16 cellular contexts compared by ENCODE assay signal in genomic region chr4:157265281-157265680, GRCh38. TPM values are rescaled to one million over a fixed set of nuclear protein-coding genes. Genes with fewer than 3 reads are reported as not detected.
DNase-seq lines count a peak whose midpoint lies in the region; ATAC-seq and TF ChIP-seq lines count a peak whose summit lies in the region.
"Had no signal": no experiment of that assay in that cellular context is flagged by ENCODE, and none has a peak within 500 bp of the region (broad histone marks: within the 10 kb centered on the region; RNA-seq: fewer than 3 reads in every experiment).

No MANE protein-coding gene starts in this region.

- H3K36me3 Mint-ChIP-seq in WTC11, result peaks cover 3% of the 10 kb centered on the region; the same call in 1 of the 2 replicates
- peaks cover 0 to 2% (median 0%) of the 10 kb centered on the region in 3 donors for H3K36me3 Mint-ChIP-seq in CD8-positive, alpha-beta memory T cell
- H3K36me3 Mint-ChIP-seq: activated CD4-positive, alpha-beta memory T cell treated with anti-CD3 and anti-CD28 coated beads for 36 hours had no signal

- H3K9me3 Mint-ChIP-seq in WTC11, result peaks cover 11% of the 10 kb centered on the region
- H3K9me3 Mint-ChIP-seq in CD8-positive, alpha-beta memory T cell, result peaks cover 5 to 27% (median 19%) of the 10 kb centered on the region in 5 donors

- TF ChIP-seq CTCF in WTC11 (IDR thresholded peaks at IDR 0.05), result no peak

- POLR2A ChIA-PET in WTC11 (lab: Charles Lee), result no interaction called here
- POLR2A ChIA-PET in CD8-positive, alpha-beta memory T cell (lab: Charles Lee), result no interaction called here

- H3K4me1 ChIP-seq in CD8-positive, alpha-beta memory T cell (ENCODE audit: insufficient read depth, low read length), result no peaks in the 10 kb centered on the region
- H3K4me1 ChIP-seq: prostate gland had no signal

- ATAC-seq in WTC11, result peak; percentile 75
- ATAC-seq in Right ventricle myocardium inferior, result no peak

- peaks cover 8% of the 10 kb centered on the region for H3K4me1 Mint-ChIP-seq in WTC11
- no peaks in the 10 kb centered on the region for H3K4me1 Mint-ChIP-seq in CD8-positive, alpha-beta memory T cell

- no peaks in the 10 kb centered on the region; the same call in 1 of the 2 replicates for H3K27me3 Mint-ChIP-seq in WTC11 (ENCODE audit: low read depth)
- no peaks in the 10 kb centered on the region for H3K27me3 Mint-ChIP-seq in CD8-positive, alpha-beta memory T cell
- H3K27me3 Mint-ChIP-seq: activated CD4-positive, alpha-beta memory T cell treated with anti-CD3 and anti-CD28 coated beads for 36 hours had no signal

- peak; percentile 70 for DNase-seq in COR-L47 (lab: John Stamatoyannopoulos, UW)
- peak; percentile 53 for DNase-seq in M059J (ENCODE audit: low read depth)
- DNase-seq in WTC11 (ENCODE audit: low spot score), result peak; percentile 10
- DNase-seq in iPS-NIHi7 (ENCODE audit: extremely low spot score), result peak; percentile 16
- no peak for DNase-seq in CD8-positive, alpha-beta memory T cell
- DNase-seq in Right ventricle myocardium inferior (ENCODE audit: missing footprints), result no peak
- no peak for DNase-seq in cardiac septum (ENCODE audit: low spot score)
- DNase-seq in SKM-1 treated with dmso at 0.1 percent for 144 hours (lab: John Stamatoyannopoulos, UW; ENCODE audit: unreplicated experiment), result no peak
- DNase-seq: activated CD4-positive, alpha-beta memory T cell treated with anti-CD3 and anti-CD28 coated beads for 36 hours; activated naive CD4-positive, alpha-beta T cell treated with anti-CD3 and anti-CD28 coated beads for 36 hours; GF-D8; NCI-H187 treated with DMSO at 0.1 percent for 48 hours had no signal

- no peak overlapping the region for H3K4me3 Mint-ChIP-seq in WTC11
- no peak overlapping the region for H3K4me3 Mint-ChIP-seq in CD8-positive, alpha-beta memory T cell
- H3K4me3 Mint-ChIP-seq: activated CD4-positive, alpha-beta memory T cell treated with anti-CD3 and anti-CD28 coated beads for 36 hours; activated naive CD4-positive, alpha-beta T cell treated with anti-CD3 and anti-CD28 coated beads for 36 hours had no signal

- H3K9me3 ChIP-seq in CD8-positive, alpha-beta memory T cell (ENCODE audit: low read length), result no peaks in the 10 kb centered on the region
- H3K9me3 ChIP-seq: prostate gland had no signal

- H3K27ac Mint-ChIP-seq in WTC11, result no peak overlapping the region
- no peak overlapping the region for H3K27ac Mint-ChIP-seq in CD8-positive, alpha-beta memory T cell
- H3K27ac Mint-ChIP-seq: activated CD4-positive, alpha-beta memory T cell treated with anti-CD3 and anti-CD28 coated beads for 36 hours; activated naive CD4-positive, alpha-beta T cell treated with anti-CD3 and anti-CD28 coated beads for 36 hours had no signal

- H3K36me3 ChIP-seq in CD8-positive, alpha-beta memory T cell (ENCODE audit: insufficient read depth, low read length), result no peaks in the 10 kb centered on the region
- H3K36me3 ChIP-seq: prostate gland had no signal

- CTCF ChIA-PET in WTC11 (lab: Charles Lee), result no interaction called here
- CTCF ChIA-PET in CD8-positive, alpha-beta memory T cell (lab: Charles Lee), result no interaction called here

- intact Hi-C loops in Right ventricle myocardium inferior (cut with DNase I) (no loop called here), cardiac septum (cut with DNase I) (no loop called here)

- H3K27me3 ChIP-seq in CD8-positive, alpha-beta memory T cell (ENCODE audit: insufficient read depth, low read length, poor library complexity, severe bottlenecking), result no peaks in the 10 kb centered on the region
- H3K27me3 ChIP-seq: dorsolateral prefrontal cortex had no signal

- H3K4me3 ChIP-seq in CD8-positive, alpha-beta memory T cell (ENCODE audit: low read length), result no peak overlapping the region
- H3K4me3 ChIP-seq: dorsolateral prefrontal cortex, lung, prostate gland had no signal

- no peak overlapping the region for H3K27ac ChIP-seq in CD8-positive, alpha-beta memory T cell (ENCODE audit: low read depth, low read length)
- H3K27ac ChIP-seq: dorsolateral prefrontal cortex, prostate gland had no signal

TF ChIP-seq in WTC11, 78 proteins besides CTCF, POLR2A, EP300 and RAD21 (continues in another document):
- TF ChIP-seq TEAD4 (CRISPR knock-in tag; IDR thresholded peaks at IDR 0.05), result no peak
- no peak for TF ChIP-seq NFE2L1 (CRISPR knock-in tag; IDR thresholded peaks at IDR 0.05)
- TF ChIP-seq USF2 (CRISPR knock-in tag; IDR thresholded peaks at IDR 0.05), result peak; percentile 75
- no peak for TF ChIP-seq ZNF423 (CRISPR knock-in tag; IDR thresholded peaks at IDR 0.05)
- TF ChIP-seq ZMAT4 (CRISPR knock-in tag; IDR thresholded peaks at IDR 0.05), result no peak
- no peak for TF ChIP-seq FOXJ3 (CRISPR knock-in tag; IDR thresholded peaks at IDR 0.05; ENCODE audit: borderline replicate concordance)
- TF ChIP-seq NFATC4 (CRISPR knock-in tag; IDR thresholded peaks at IDR 0.05), result no peak
- no peak for TF ChIP-seq AFF4 (CRISPR knock-in tag; IDR thresholded peaks at IDR 0.05; ENCODE audit: borderline replicate concordance)
- TF ChIP-seq, protein P1, sequence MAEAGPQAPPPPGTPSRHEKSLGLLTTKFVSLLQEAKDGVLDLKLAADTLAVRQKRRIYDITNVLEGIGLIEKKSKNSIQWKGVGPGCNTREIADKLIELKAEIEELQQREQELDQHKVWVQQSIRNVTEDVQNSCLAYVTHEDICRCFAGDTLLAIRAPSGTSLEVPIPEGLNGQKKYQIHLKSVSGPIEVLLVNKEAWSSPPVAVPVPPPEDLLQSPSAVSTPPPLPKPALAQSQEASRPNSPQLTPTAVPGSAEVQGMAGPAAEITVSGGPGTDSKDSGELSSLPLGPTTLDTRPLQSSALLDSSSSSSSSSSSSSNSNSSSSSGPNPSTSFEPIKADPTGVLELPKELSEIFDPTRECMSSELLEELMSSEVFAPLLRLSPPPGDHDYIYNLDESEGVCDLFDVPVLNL (CRISPR knock-in tag; IDR thresholded peaks at IDR 0.05; ENCODE audit: borderline replicate concordance, low read depth), result no peak
- TF ChIP-seq, protein P2, sequence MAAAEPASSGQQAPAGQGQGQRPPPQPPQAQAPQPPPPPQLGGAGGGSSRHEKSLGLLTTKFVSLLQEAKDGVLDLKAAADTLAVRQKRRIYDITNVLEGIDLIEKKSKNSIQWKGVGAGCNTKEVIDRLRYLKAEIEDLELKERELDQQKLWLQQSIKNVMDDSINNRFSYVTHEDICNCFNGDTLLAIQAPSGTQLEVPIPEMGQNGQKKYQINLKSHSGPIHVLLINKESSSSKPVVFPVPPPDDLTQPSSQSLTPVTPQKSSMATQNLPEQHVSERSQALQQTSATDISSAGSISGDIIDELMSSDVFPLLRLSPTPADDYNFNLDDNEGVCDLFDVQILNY (CRISPR knock-in tag; IDR thresholded peaks at IDR 0.05), result no peak
- no peak for TF ChIP-seq OVOL2 (CRISPR knock-in tag; IDR thresholded peaks at IDR 0.05; ENCODE audit: borderline replicate concordance)
- no peak for TF ChIP-seq CREB1 (CRISPR knock-in tag; IDR thresholded peaks at IDR 0.05)
- TF ChIP-seq, protein P3, sequence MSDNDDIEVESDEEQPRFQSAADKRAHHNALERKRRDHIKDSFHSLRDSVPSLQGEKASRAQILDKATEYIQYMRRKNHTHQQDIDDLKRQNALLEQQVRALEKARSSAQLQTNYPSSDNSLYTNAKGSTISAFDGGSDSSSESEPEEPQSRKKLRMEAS (CRISPR knock-in tag; IDR thresholded peaks at IDR 0.05), result no peak

RNA-seq across cellular contexts. Expression of gene GRIA2, which starts 44.8 kb away (rescaled TPM):
- not detected in 2 replicates for total RNA-seq in M059J (2014; rRNA removed; shearing (Covaris generic))
- total RNA-seq in WTC11 (2021), result not detected in 3 replicates
- not detected for total RNA-seq in CD8-positive, alpha-beta memory T cell
- polyA plus RNA-seq in CD8-positive, alpha-beta memory T cell, result not detected
- total RNA-seq in Right ventricle myocardium inferior, result not detected
- 0.05 TPM for total RNA-seq in cardiac septum
- total RNA-seq: activated CD4-positive, alpha-beta memory T cell treated with anti-CD3 and anti-CD28 coated beads for 36 hours; activated naive CD4-positive, alpha-beta T cell treated with anti-CD3 and anti-CD28 coated beads for 36 hours; HT-29 had no signal

Comparison
In these comparisons a context has a peak if more than half of its experiments do, and no peak if none do; other contexts are left out.
1. DNase-seq: peak in COR-L47 (single experiment), M059J (single experiment), WTC11 (single experiment) and iPS-NIHi7 (single experiment); none in CD8-positive, alpha-beta memory T cell (0 of 5), Right ventricle myocardium inferior (single experiment), cardiac septum (single experiment) and SKM-1 treated with dmso at 0.1 percent for 144 hours (single experiment).